ENCODE assay signal across 19 cellular contexts in the genomic region with DNA sequence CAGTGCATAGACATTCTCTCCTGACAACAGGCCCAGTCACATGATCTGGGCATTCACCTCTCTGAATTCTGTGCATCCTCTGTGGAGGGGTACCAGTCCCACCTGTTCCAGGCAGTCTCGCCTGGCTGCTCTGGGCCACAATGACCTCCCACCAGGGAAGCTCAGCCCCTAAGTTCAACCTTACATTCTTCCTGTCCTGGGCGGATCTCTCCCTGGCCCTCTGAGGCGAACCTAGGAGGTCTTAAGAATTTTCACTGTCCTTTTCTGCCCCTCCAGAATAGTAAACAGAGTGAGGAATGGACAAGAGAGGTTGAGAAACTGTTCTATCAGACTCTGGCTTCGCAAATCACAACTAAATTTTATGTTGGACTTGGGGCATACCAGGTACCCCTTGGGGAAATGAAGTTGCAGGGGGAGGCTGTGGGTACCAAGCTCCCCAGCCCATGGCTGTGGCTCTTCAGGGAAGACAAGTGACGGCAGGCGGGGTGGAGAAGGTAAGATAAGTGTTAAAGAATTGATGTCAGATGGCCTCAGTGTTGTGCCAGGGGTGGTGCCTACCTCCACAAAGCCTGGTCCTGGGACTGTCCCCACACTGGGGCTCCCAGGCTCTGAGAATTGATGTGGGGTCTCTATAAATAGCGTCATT. TPM values are rescaled to one million over a fixed set of nuclear protein-coding genes. Genes with fewer than 3 reads are reported as not detected.
DNase-seq lines count a peak whose midpoint lies in the region; ATAC-seq and TF ChIP-seq lines count a peak whose summit lies in the region.
"Had no signal": no experiment of that assay in that cellular context is flagged by ENCODE, and none has a peak within 500 bp of the region (broad histone marks: within the 10 kb centered on the region; RNA-seq: fewer than 3 reads in every experiment).

No MANE protein-coding gene starts in this region.

- no peaks in the 10 kb centered on the region for H3K36me3 Mint-ChIP-seq in progenitor cell of endocrine pancreas (ENCODE audit: insufficient read depth)
- H3K36me3 Mint-ChIP-seq in activated T-helper 2 cell treated with anti-CD3 and anti-CD28 coated beads, Interferon-gamma antibody, Interleukin-2, Interleukin-4, amounts not matched to agents 10 μg/mL and 5 μg/mL and 100 μg/mL, durations not matched to agents 14 hours and 24 hours and 36 hours (ENCODE audit: low read depth) = no peaks in the 10 kb centered on the region
- H3K36me3 Mint-ChIP-seq: CD4-positive, alpha-beta memory T cell had no signal

- H3K4me3 Mint-ChIP-seq in progenitor cell of endocrine pancreas (ENCODE audit: low read depth) = no peak overlapping the region
- H3K4me3 Mint-ChIP-seq in activated T-helper 2 cell treated with anti-CD3 and anti-CD28 coated beads, Interferon-gamma antibody, Interleukin-2, Interleukin-4, amounts not matched to agents 10 μg/mL and 5 μg/mL and 100 μg/mL, durations not matched to agents 14 hours and 24 hours and 36 hours (ENCODE audit: low read depth) = no peak overlapping the region
- H3K4me3 Mint-ChIP-seq: CD4-positive, alpha-beta memory T cell had no signal

- no peak for ATAC-seq in GM21526 (IDR thresholded peaks at IDR 0.05; ENCODE audit: low FRiP score, unreplicated experiment)

- H3K4me1 ChIP-seq in right atrium auricular region = peaks cover 0 to 68% of the 10 kb centered on the region in 2 donors
- H3K4me1 ChIP-seq in BE2C = no peaks in the 10 kb centered on the region

- no peak overlapping the region for H3K27ac Mint-ChIP-seq in progenitor cell of endocrine pancreas
- no peak overlapping the region for H3K27ac Mint-ChIP-seq in activated T-helper 2 cell treated with anti-CD3 and anti-CD28 coated beads, Interferon-gamma antibody, Interleukin-2, Interleukin-4, amounts not matched to agents 10 μg/mL and 5 μg/mL and 100 μg/mL, durations not matched to agents 14 hours and 24 hours and 36 hours
- H3K27ac Mint-ChIP-seq: CD4-positive, alpha-beta memory T cell had no signal

- no peaks in the 10 kb centered on the region for H3K9me3 ChIP-seq in right atrium auricular region
- no peaks in the 10 kb centered on the region for H3K9me3 ChIP-seq in BE2C
- H3K9me3 ChIP-seq: SJSA1 had no signal

- peaks cover 18% of the 10 kb centered on the region for H3K27me3 ChIP-seq in H7 (ENCODE audit: control insufficient read depth, insufficient read depth, low read length)
- H3K27me3 ChIP-seq in right atrium auricular region = no peaks in the 10 kb centered on the region
- no peaks in the 10 kb centered on the region for H3K27me3 ChIP-seq in BE2C
- H3K27me3 ChIP-seq: SJSA1 had no signal

- DNase-seq in D341Med (ENCODE audit: low spot score) = peak; percentile 9
- DNase-seq in H7 = peak; percentile 16
- DNase-seq in right atrium auricular region (ENCODE audit: low spot score) = peak; percentile 56
- DNase-seq in progenitor cell of endocrine pancreas (ENCODE audit: low spot score, unreplicated experiment) = peak; percentile 1
- DNase-seq in activated T-helper 2 cell treated with anti-CD3 and anti-CD28 coated beads, Interferon-gamma antibody, Interleukin-2, Interleukin-4, amounts not matched to agents 10 μg/mL and 5 μg/mL and 100 μg/mL, durations not matched to agents 14 hours and 24 hours and 36 hours (ENCODE audit: low spot score) = no peak
- DNase-seq in BE2C = no peak
- DNase-seq in EL = no peak
- DNase-seq: Calu3; CD4-positive, alpha-beta memory T cell; GM23248; MV-4-11; NCI-H1417 treated with DMSO at 0.1 percent for 48 hours; NCI-H1930; NCI-H2171; NCI-H446 treated with DMSO at 0.1 percent for 48 hours; NCI-H748 treated with DMSO at 0.1 percent for 48 hours; RPMI8226 had no signal

- H3K27ac ChIP-seq in right atrium auricular region = peak overlapping the region; percentile 87 to 93
- H3K27ac ChIP-seq: GM23248, SJSA1 had no signal

- H3K9me3 Mint-ChIP-seq in progenitor cell of endocrine pancreas (ENCODE audit: low read depth) = no peaks in the 10 kb centered on the region
- H3K9me3 Mint-ChIP-seq in activated T-helper 2 cell treated with anti-CD3 and anti-CD28 coated beads, Interferon-gamma antibody, Interleukin-2, Interleukin-4, amounts not matched to agents 10 μg/mL and 5 μg/mL and 100 μg/mL, durations not matched to agents 14 hours and 24 hours and 36 hours = no peaks in the 10 kb centered on the region
- H3K9me3 Mint-ChIP-seq: CD4-positive, alpha-beta memory T cell had no signal

- H3K4me3 ChIP-seq in H7 (ENCODE audit: insufficient read depth, low read depth, low read length) (no peak overlapping the region), right atrium auricular region (no peak overlapping the region), BE2C (ENCODE audit: low read depth, low read length) (no peak overlapping the region)
- H3K4me3 ChIP-seq: GM23248, SJSA1 had no signal

- TF ChIP-seq CTCF in right atrium auricular region (IDR thresholded peaks at IDR 0.05) (no peak), progenitor cell of endocrine pancreas (IDR thresholded peaks at IDR 0.05; ENCODE audit: unreplicated experiment) (no peak), BE2C (IDR thresholded peaks at IDR 0.05; ENCODE audit: low read depth, low read length) (no peak)

- H3K27me3 Mint-ChIP-seq in progenitor cell of endocrine pancreas = peaks cover 13% of the 10 kb centered on the region
- H3K27me3 Mint-ChIP-seq in activated T-helper 2 cell treated with anti-CD3 and anti-CD28 coated beads, Interferon-gamma antibody, Interleukin-2, Interleukin-4, amounts not matched to agents 10 μg/mL and 5 μg/mL and 100 μg/mL, durations not matched to agents 14 hours and 24 hours and 36 hours (ENCODE audit: low read depth) = peaks cover 2% of the 10 kb centered on the region

- intact Hi-C loops in activated T-helper 2 cell treated with anti-CD3 and anti-CD28 coated beads, Interferon-gamma antibody, Interleukin-2, Interleukin-4, amounts not matched to agents 10 μg/mL and 5 μg/mL and 100 μg/mL, durations not matched to agents 14 hours and 24 hours and 36 hours (cut with micrococcal nuclease) = no loop called here

- H3K4me1 Mint-ChIP-seq in progenitor cell of endocrine pancreas (ENCODE audit: low read depth) = peaks cover 2% of the 10 kb centered on the region
- H3K4me1 Mint-ChIP-seq in activated T-helper 2 cell treated with anti-CD3 and anti-CD28 coated beads, Interferon-gamma antibody, Interleukin-2, Interleukin-4, amounts not matched to agents 10 μg/mL and 5 μg/mL and 100 μg/mL, durations not matched to agents 14 hours and 24 hours and 36 hours (ENCODE audit: low read depth) = peaks cover 1% of the 10 kb centered on the region

- H3K36me3 ChIP-seq in H7 (replicated peaks; ENCODE audit: control insufficient read depth, insufficient read depth, low read length) (no peaks in the 10 kb centered on the region), right atrium auricular region (no peaks in the 10 kb centered on the region), BE2C (no peaks in the 10 kb centered on the region)
- H3K36me3 ChIP-seq: SJSA1 had no signal

RNA-seq across cellular contexts. Expression of a gene that starts 5.3 kb away (rescaled TPM):
- 2.9 and 8.1 TPM in 2 replicates for total RNA-seq in H7 (2014; rRNA removed; shearing (Covaris generic))
- total RNA-seq in right atrium auricular region (100 to 1,000 TPM; 102 to 118 TPM), progenitor cell of endocrine pancreas (1.7 and 4.2 TPM in 2 replicates)
- total RNA-seq in activated T-helper 2 cell treated with anti-CD3 and anti-CD28 coated beads, Interferon-gamma antibody, Interleukin-2, Interleukin-4, amounts not matched to agents 10 μg/mL and 5 μg/mL and 100 μg/mL, durations not matched to agents 14 hours and 24 hours and 36 hours = not detected in 2 replicates
- 1.4 TPM for polyA plus RNA-seq in BE2C (2012; ENCODE audit: insufficient read depth, insufficient read length, low read depth)
- total RNA-seq: GM23248 had no signal
- polyA plus RNA-seq: CD4-positive, alpha-beta memory T cell; GM23248 had no signal

Comparison
In these comparisons a context has a peak if more than half of its experiments do, and no peak if none do; other contexts are left out.
1. DNase-seq: peak in D341Med (single experiment), H7 (single experiment), right atrium auricular region (single experiment) and progenitor cell of endocrine pancreas (single experiment); none in activated T-helper 2 cell treated with anti-CD3 and anti-CD28 coated beads, Interferon-gamma antibody, Interleukin-2, Interleukin-4, amounts not matched to agents 10 μg/mL and 5 μg/mL and 100 μg/mL, durations not matched to agents 14 hours and 24 hours and 36 hours (single experiment), BE2C (single experiment) and EL (single experiment).
2. RNA of a gene that starts 5.3 kb away (total RNA-seq): 102 to 118 TPM in right atrium auricular region; 1.7 to 4.2 TPM in progenitor cell of endocrine pancreas, 2.9 to 8.1 TPM in H7 and not detected in activated T-helper 2 cell treated with anti-CD3 and anti-CD28 coated beads, Interferon-gamma antibody, Interleukin-2, Interleukin-4, amounts not matched to agents 10 μg/mL and 5 μg/mL and 100 μg/mL, durations not matched to agents 14 hours and 24 hours and 36 hours; every median in the first group is over 10 times any median in the second.